In the genomic region with DNA sequence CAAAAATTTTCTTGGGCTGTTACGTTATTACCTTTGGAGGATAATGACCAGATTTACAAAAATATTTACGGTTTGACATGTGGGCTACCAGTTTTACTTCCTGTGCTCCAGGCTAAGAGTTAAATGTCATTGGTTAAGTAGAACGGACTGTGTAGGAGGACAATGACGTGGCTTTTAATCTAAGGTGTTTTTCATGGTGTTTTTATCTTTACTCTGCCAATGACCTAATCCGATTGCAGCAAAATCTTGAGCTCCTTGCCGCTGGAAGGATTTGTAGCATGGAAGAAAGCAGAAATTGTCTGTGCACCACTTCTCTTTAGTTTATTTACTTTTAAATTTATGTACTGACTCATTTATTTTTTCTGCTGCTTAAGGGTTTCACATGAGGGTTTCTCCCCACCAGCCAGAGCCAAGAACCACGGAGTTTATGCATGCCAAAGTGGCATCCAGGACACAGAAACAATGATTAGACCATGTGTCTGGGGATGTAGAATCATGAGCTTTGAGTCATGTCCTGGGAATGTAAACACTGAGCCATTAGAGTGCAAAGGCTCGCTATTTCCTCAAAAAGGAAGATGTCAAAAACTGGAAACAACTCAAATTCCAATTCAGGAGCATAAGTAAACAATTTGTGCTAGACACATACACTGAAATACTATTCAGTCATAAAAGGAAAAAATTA, we compare ENCODE assay signal across 9 cellular contexts. TPM values are rescaled to one million over a fixed set of nuclear protein-coding genes. Genes with fewer than 3 reads are reported as not detected.
DNase-seq lines count a peak whose midpoint lies in the region; ATAC-seq, FAIRE-seq and TF ChIP-seq lines count a peak whose summit lies in the region.
"Had no signal": no experiment of that assay in that cellular context is flagged by ENCODE, and none has a peak within 500 bp of the region (broad histone marks: within the 10 kb centered on the region; RNA-seq: fewer than 3 reads in every experiment).

No MANE protein-coding gene starts in this region.

- H3K4me2 ChIP-seq in A549 = peak overlapping the region; percentile 37

- peak; percentile 61 to 72; a peak in 2 of 5 replicates for TF ChIP-seq EP300 in A549 (IDR thresholded peaks at IDR 0.05)

- H3K27ac ChIP-seq in A549 (peak overlapping the region; percentile 56 to 74), right lobe of liver (peak overlapping the region in 1 of 3 donors; percentile 0)

- H3K4me3 ChIP-seq in A549 = 0 out of 3 replicates have a peak overlapping the region, but pooled peaks have one; percentile 15
- H3K4me3 ChIP-seq in right lobe of liver = no peak overlapping the region

- peak; percentile 48 to 90 for DNase-seq in A549 (ENCODE audit: low read depth in 1 of 2, low spot score in 1 of 2)
- peak; percentile 88 for DNase-seq in HS-27A (ENCODE audit: low read depth)
- DNase-seq in central memory CD8-positive, alpha-beta T cell (ENCODE audit: low spot score in 2 of 2) = no peak
- no peak for DNase-seq in right lobe of liver
- DNase-seq in GM19238 (ENCODE audit: insufficient read length, low spot score) = no peak
- DNase-seq in activated CD4-positive, alpha-beta memory T cell treated with anti-CD3 and anti-CD28 coated beads for 36 hours = no peak

- H3K36me3 ChIP-seq in right lobe of liver = no peaks in the 10 kb centered on the region

- peaks cover 35% of the 10 kb centered on the region for H3K4me1 Mint-ChIP-seq in central memory CD8-positive, alpha-beta T cell
- H3K4me1 Mint-ChIP-seq in activated CD4-positive, alpha-beta memory T cell treated with anti-CD3 and anti-CD28 coated beads for 36 hours (ENCODE audit: low read depth) = peaks cover 45% of the 10 kb centered on the region

- no peak for TF ChIP-seq CTCF in A549 (IDR thresholded peaks at IDR 0.05)
- TF ChIP-seq CTCF in right lobe of liver (IDR thresholded peaks at IDR 0.05) = no peak

- peak overlapping the region; percentile 77 for H3K27ac Mint-ChIP-seq in central memory CD8-positive, alpha-beta T cell (ENCODE audit: low read depth)
- H3K27ac Mint-ChIP-seq in activated CD4-positive, alpha-beta memory T cell treated with anti-CD3 and anti-CD28 coated beads for 36 hours = no peak overlapping the region

- H3K9me3 Mint-ChIP-seq in central memory CD8-positive, alpha-beta T cell = no peaks in the 10 kb centered on the region
- H3K9me3 Mint-ChIP-seq in activated CD4-positive, alpha-beta memory T cell treated with anti-CD3 and anti-CD28 coated beads for 36 hours = no peaks in the 10 kb centered on the region

- WGBS in A549 (ENCODE audit: missing lambda C conversion rate) = 4% methylated on average over 8 of the region's 8 CpGs
- 39% methylated on average over 8 of the region's 8 CpGs for WGBS in right lobe of liver (ENCODE audit: insufficient coverage, low coverage, low lambda C conversion rate, missing lambda C conversion rate)

- H3K9me3 ChIP-seq in A549 = no peaks in the 10 kb centered on the region
- no peaks in the 10 kb centered on the region for H3K9me3 ChIP-seq in right lobe of liver

- no peaks in the 10 kb centered on the region for H3K27me3 ChIP-seq in right lobe of liver

- H3K36me3 Mint-ChIP-seq in central memory CD8-positive, alpha-beta T cell (ENCODE audit: insufficient read depth) = no peaks in the 10 kb centered on the region
- no peaks in the 10 kb centered on the region for H3K36me3 Mint-ChIP-seq in activated CD4-positive, alpha-beta memory T cell treated with anti-CD3 and anti-CD28 coated beads for 36 hours

- POLR2A ChIA-PET in A549 (lab: Yijun Ruan, JAX) = interaction anchor here (1.2 kb wide), 1 partner anchor 50 kb away, joined by 3 read pairs; no protein-coding TSS in a partner anchor
- POLR2A ChIA-PET in activated CD4-positive, alpha-beta memory T cell treated with anti-CD3 and anti-CD28 coated beads for 36 hours (lab: Charles Lee) = no interaction called here

- intact Hi-C loops in right lobe of liver (cut with DNase I) = no loop called here
- intact Hi-C loops in activated CD4-positive, alpha-beta memory T cell treated with anti-CD3 and anti-CD28 coated beads for 36 hours (cut with micrococcal nuclease) = loop anchor here (2.0 kb wide), 1 partner anchor 24 kb away; no protein-coding TSS in a partner anchor

- H3K27me3 Mint-ChIP-seq in central memory CD8-positive, alpha-beta T cell = no peaks in the 10 kb centered on the region
- no peaks in the 10 kb centered on the region for H3K27me3 Mint-ChIP-seq in activated CD4-positive, alpha-beta memory T cell treated with anti-CD3 and anti-CD28 coated beads for 36 hours

- CTCF ChIA-PET in A549 (lab: Yijun Ruan, JAX) = no interaction called here
- CTCF ChIA-PET in activated CD4-positive, alpha-beta memory T cell treated with anti-CD3 and anti-CD28 coated beads for 36 hours (lab: Charles Lee) = no interaction called here

- H3K4me1 ChIP-seq in A549 = peaks cover 14% of the 10 kb centered on the region
- no peaks in the 10 kb centered on the region for H3K4me1 ChIP-seq in right lobe of liver

- TF ChIP-seq POLR2A in A549 (IDR thresholded peaks at IDR 0.05; ENCODE audit: low read length) (no peak), right lobe of liver (IDR thresholded peaks at IDR 0.05) (no peak)

- peak; percentile 100 for ATAC-seq in A549
- ATAC-seq in central memory CD8-positive, alpha-beta T cell (replicated peaks; ENCODE audit: extremely low read depth, poor library complexity, severe bottlenecking) = no peak
- ATAC-seq in right lobe of liver = peak; percentile 52 to 77 (median 67)
- no peak for ATAC-seq in GM18907 (IDR thresholded peaks at IDR 0.05; ENCODE audit: unreplicated experiment)
- no peak for ATAC-seq in HG03520 (IDR thresholded peaks at IDR 0.05; ENCODE audit: unreplicated experiment)

- FAIRE-seq in A549 (lab: Jason Lieb, UNC) = no peak
- FAIRE-seq: D721Med had no signal

- no peak overlapping the region for H3K4me3 Mint-ChIP-seq in central memory CD8-positive, alpha-beta T cell
- no peak overlapping the region for H3K4me3 Mint-ChIP-seq in activated CD4-positive, alpha-beta memory T cell treated with anti-CD3 and anti-CD28 coated beads for 36 hours

- TF ChIP-seq RAD21 in A549 (conservative IDR thresholded peaks at IDR 0.05 in 1 of 2, IDR thresholded peaks at IDR 0.05 in 1 of 2) = peak in 1 of 2 experiments; percentile 49; a peak in 4 of 5 replicates

TF ChIP-seq in A549, 52 proteins besides CTCF, POLR2A, EP300 and RAD21 (continues in another document):
- TF ChIP-seq JUNB (IDR thresholded peaks at IDR 0.05) (peak; percentile 95), EHMT2 (IDR thresholded peaks at IDR 0.05; ENCODE audit: low read depth) (no peak), GATA3 (IDR thresholded peaks at IDR 0.05; ENCODE audit: borderline replicate concordance) (peak; percentile 80), HMGXB4 (CRISPR knock-in tag; IDR thresholded peaks at IDR 0.05; ENCODE audit: borderline replicate concordance) (no peak), MYC (IDR thresholded peaks at IDR 0.05; ENCODE audit: borderline replicate concordance, low read length) (no peak; the same call in 1 of the 2 replicates), EHF (CRISPR knock-in tag; IDR thresholded peaks at IDR 0.05) (no peak), MAFK (IDR thresholded peaks at IDR 0.05; ENCODE audit: partially characterized antibody) (peak; percentile 72), NPAS2 (CRISPR knock-in tag; IDR thresholded peaks at IDR 0.05; ENCODE audit: borderline replicate concordance) (no peak)
- TF ChIP-seq, protein P1, sequence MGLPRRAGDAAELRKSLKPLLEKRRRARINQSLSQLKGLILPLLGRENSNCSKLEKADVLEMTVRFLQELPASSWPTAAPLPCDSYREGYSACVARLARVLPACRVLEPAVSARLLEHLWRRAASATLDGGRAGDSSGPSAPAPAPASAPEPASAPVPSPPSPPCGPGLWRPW (IDR thresholded peaks at IDR 0.05) = 0 out of 2 replicates have a peak, but pooled peaks have one; percentile 2

RNA-seq across cellular contexts. Expression of gene CARD16, which starts 1.9 kb away (rescaled TPM):
- polyA plus RNA-seq in A549 (2011; rRNA removed) = not detected in 2 replicates
- polyA plus RNA-seq in A549 (2012; cell fraction: cytosol; rRNA removed) = not detected in 2 replicates
- polyA plus RNA-seq in A549 (2012; cell fraction: nucleus; rRNA removed) = not detected in 2 replicates
- polyA plus RNA-seq in A549 (2017; fragmentation: RNase III; extraction: RNeasy Plus Mini Kit Qiagen cat#74134 plus additional on column Dnase treatment) = not detected in 3 replicates
- polyA minus RNA-seq in A549 (2011; rRNA and poly(A)+ RNA removed) = not detected in 2 replicates
- total RNA-seq in right lobe of liver = 10 to 100 TPM in 2 of 6 experiments, 1 to 10 TPM in 4; 1.8 to 12.8 (median 7.1) TPM
- 10 to 100 TPM in 1 of 2 experiments, 1 to 10 TPM in 1; 8.6 to 10.5 TPM for total RNA-seq in activated CD4-positive, alpha-beta memory T cell treated with anti-CD3 and anti-CD28 coated beads for 36 hours

RNA-seq across cellular contexts. Expression of gene CASP1, which starts 12.1 kb away (rescaled TPM):
- polyA plus RNA-seq in A549 (2011; rRNA removed) = 0.06 and 0.07 TPM in 2 replicates
- polyA plus RNA-seq in A549 (2012; cell fraction: cytosol; rRNA removed) = not detected in 2 replicates
- not detected in 2 replicates for polyA plus RNA-seq in A549 (2012; cell fraction: nucleus; rRNA removed)
- polyA plus RNA-seq in A549 (2017; fragmentation: RNase III; extraction: RNeasy Plus Mini Kit Qiagen cat#74134 plus additional on column Dnase treatment) = 0.15 to 0.51 TPM (median 0.34 TPM) in 3 replicates
- polyA minus RNA-seq in A549 (2011; rRNA and poly(A)+ RNA removed) = not detected in 2 replicates
- total RNA-seq in right lobe of liver = 10 to 100 TPM in 2 of 6 experiments, 1 to 10 TPM in 4; 3.7 to 19.2 (median 6.5) TPM
- total RNA-seq in activated CD4-positive, alpha-beta memory T cell treated with anti-CD3 and anti-CD28 coated beads for 36 hours = 10 to 100 TPM; 28.5 to 37.1 TPM

RNA-seq across cellular contexts. Expression of gene CASP5, which starts 24.1 kb away (rescaled TPM):
- not detected in 2 replicates for polyA plus RNA-seq in A549 (2011; rRNA removed)
- polyA plus RNA-seq in A549 (2012; cell fraction: cytosol; rRNA removed) = not detected in 2 replicates
- polyA plus RNA-seq in A549 (2012; cell fraction: nucleus; rRNA removed) = not detected in 2 replicates
- polyA plus RNA-seq in A549 (2017; fragmentation: RNase III; extraction: RNeasy Plus Mini Kit Qiagen cat#74134 plus additional on column Dnase treatment) = not detected in 3 replicates
- not detected in 2 replicates for polyA minus RNA-seq in A549 (2011; rRNA and poly(A)+ RNA removed)
- under 1 TPM in 3 of 6 experiments, not detected in 3; 0.27 to 0.50 (median 0.35) TPM for total RNA-seq in right lobe of liver
- not detected for total RNA-seq in activated CD4-positive, alpha-beta memory T cell treated with anti-CD3 and anti-CD28 coated beads for 36 hours

Comparison
In these comparisons a context has a peak if more than half of its experiments do, and no peak if none do; other contexts are left out.
1. ATAC-seq: peak in A549 (2 of 2) and right lobe of liver (4 of 4); none in central memory CD8-positive, alpha-beta T cell (single experiment), GM18907 (single experiment) and HG03520 (single experiment).
2. DNase-seq: peak in A549 (2 of 2) and HS-27A (single experiment); none in central memory CD8-positive, alpha-beta T cell (0 of 2), right lobe of liver (0 of 3), GM19238 (single experiment) and activated CD4-positive, alpha-beta memory T cell treated with anti-CD3 and anti-CD28 coated beads for 36 hours (single experiment).